In genomic region chr3:14127106-14127505, GRCh38 we compare ENCODE assay signal across 14 cellular contexts. TPM values are rescaled to one million over a fixed set of nuclear protein-coding genes. Genes with fewer than 3 reads are reported as not detected.
DNase-seq lines count a peak whose midpoint lies in the region; ATAC-seq, FAIRE-seq and TF ChIP-seq lines count a peak whose summit lies in the region.
"Had no signal": no experiment of that assay in that cellular context is flagged by ENCODE, and none has a peak within 500 bp of the region (broad histone marks: within the 10 kb centered on the region; RNA-seq: fewer than 3 reads in every experiment).

No MANE protein-coding gene starts in this region.

- POLR2A ChIA-PET in HepG2 (lab: Yijun Ruan, JAX): interaction anchor here (5.0 kb wide), 1 partner anchor 52 kb away, joined by 75 read pairs; the partner anchor contains the start of genes LSM3 and XPC

- H3K9me3 ChIP-seq in HepG2 (ENCODE audit: low read length): no peaks in the 10 kb centered on the region
- H3K9me3 ChIP-seq: neutrophil had no signal

- no peaks in the 10 kb centered on the region for H3K9me2 ChIP-seq in GM23338 (ENCODE audit: insufficient read depth)

- H3K4me1 Mint-ChIP-seq in GM23338: peaks cover 27% of the 10 kb centered on the region
- peaks cover 50% of the 10 kb centered on the region for H3K4me1 Mint-ChIP-seq in activated T-helper 1 cell treated with anti-CD3 and anti-CD28 coated beads, Interleukin-12 subunit alpha, Interleukin-12 subunit beta, Interleukin-2, Interleukin-4 antibody, amounts not matched to agents 30 ng/mL and 10 ng/mL and 1 ng/mL, durations not matched to agents 14 hours and 24 hours and 36 hours (ENCODE audit: low read depth)
- peaks cover 56% of the 10 kb centered on the region for H3K4me1 Mint-ChIP-seq in stimulated activated effector memory CD8-positive, alpha-beta T cell treated with anti-CD3 and anti-CD28 coated beads, Interleukin-12 subunit alpha, Interleukin-12 subunit beta, amount 100 ng/mL, for 72 hours

- TF ChIP-seq EP300 in HepG2 (IDR thresholded peaks at IDR 0.05; ENCODE audit: low read depth in 2 of 2, low read length in 2 of 2): no peak
- no peak for TF ChIP-seq EP300 in HepG2 (CRISPR knock-in tag; IDR thresholded peaks at IDR 0.05; ENCODE audit: borderline replicate concordance)

- no peak for TF ChIP-seq POLR2A in HepG2 (IDR thresholded peaks at IDR 0.05; ENCODE audit: insufficient read depth in 1 of 2, low read depth in 2 of 2, low read length in 2 of 2)

- no peak overlapping the region; the same call in 1 of the 2 replicates for H3K9ac ChIP-seq in HepG2 (ENCODE audit: insufficient read depth, low read depth, low read length)

- H2AFZ ChIP-seq in GM23338: no peak overlapping the region
- H2AFZ ChIP-seq in HepG2 (ENCODE audit: low read length): no peak overlapping the region

- no peak for ATAC-seq in GM23338
- no peak for ATAC-seq in HepG2
- no peak for ATAC-seq in stimulated activated effector memory CD8-positive, alpha-beta T cell treated with anti-CD3 and anti-CD28 coated beads, Interleukin-12 subunit alpha, Interleukin-12 subunit beta, amount 100 ng/mL, for 72 hours
- no peak for ATAC-seq in GM19455 (IDR thresholded peaks at IDR 0.05; ENCODE audit: unreplicated experiment)
- no peak for ATAC-seq in GM21786 (IDR thresholded peaks at IDR 0.05; ENCODE audit: unreplicated experiment)
- no peak for ATAC-seq in HG03196 (IDR thresholded peaks at IDR 0.05; ENCODE audit: unreplicated experiment)
- ATAC-seq: activated naive CD4-positive, alpha-beta T cell treated with anti-CD3 and anti-CD28 coated beads, Interleukin-2, amount 50 U/mL, for 72 hours had no signal

- peak overlapping the region; percentile 14; the same call in 1 of the 3 replicates for H3K4me3 Mint-ChIP-seq in GM23338
- H3K4me3 Mint-ChIP-seq in activated T-helper 1 cell treated with anti-CD3 and anti-CD28 coated beads, Interleukin-12 subunit alpha, Interleukin-12 subunit beta, Interleukin-2, Interleukin-4 antibody, amounts not matched to agents 30 ng/mL and 10 ng/mL and 1 ng/mL, durations not matched to agents 14 hours and 24 hours and 36 hours: peak overlapping the region; percentile 93
- peak overlapping the region; percentile 97 for H3K4me3 Mint-ChIP-seq in stimulated activated effector memory CD8-positive, alpha-beta T cell treated with anti-CD3 and anti-CD28 coated beads, Interleukin-12 subunit alpha, Interleukin-12 subunit beta, amount 100 ng/mL, for 72 hours

- peaks cover 8% of the 10 kb centered on the region; the same call in 1 of the 2 replicates for H4K20me1 ChIP-seq in GM23338 (replicated peaks; ENCODE audit: insufficient read depth)
- H4K20me1 ChIP-seq in HepG2 (ENCODE audit: insufficient read depth, low read length): peaks cover 16% of the 10 kb centered on the region

- DNase-seq in GM23338 (ENCODE audit: low spot score): no peak
- DNase-seq in activated T-helper 1 cell treated with anti-CD3 and anti-CD28 coated beads, Interleukin-12 subunit alpha, Interleukin-12 subunit beta, Interleukin-2, Interleukin-4 antibody, amounts not matched to agents 30 ng/mL and 10 ng/mL and 1 ng/mL, durations not matched to agents 14 hours and 24 hours and 36 hours (ENCODE audit: low spot score): no peak
- no peak for DNase-seq in HepG2 (ENCODE audit: low spot score)
- no peak for DNase-seq in stimulated activated effector memory CD8-positive, alpha-beta T cell treated with anti-CD3 and anti-CD28 coated beads, Interleukin-12 subunit alpha, Interleukin-12 subunit beta, amount 100 ng/mL, for 72 hours (ENCODE audit: low spot score in 2 of 2)
- DNase-seq: effector CD4-positive, alpha-beta T cell; MM.1S; NCI-H226; SHP77 treated with DMSO at 0.1 percent for 48 hours had no signal

- peaks cover 46% of the 10 kb centered on the region for H3K36me3 Mint-ChIP-seq in GM23338 (ENCODE audit: low read depth)
- peaks cover 41% of the 10 kb centered on the region for H3K36me3 Mint-ChIP-seq in activated T-helper 1 cell treated with anti-CD3 and anti-CD28 coated beads, Interleukin-12 subunit alpha, Interleukin-12 subunit beta, Interleukin-2, Interleukin-4 antibody, amounts not matched to agents 30 ng/mL and 10 ng/mL and 1 ng/mL, durations not matched to agents 14 hours and 24 hours and 36 hours (ENCODE audit: low read depth)
- peaks cover 68% of the 10 kb centered on the region for H3K36me3 Mint-ChIP-seq in stimulated activated effector memory CD8-positive, alpha-beta T cell treated with anti-CD3 and anti-CD28 coated beads, Interleukin-12 subunit alpha, Interleukin-12 subunit beta, amount 100 ng/mL, for 72 hours

- peaks cover 16% of the 10 kb centered on the region for H3K27me3 Mint-ChIP-seq in GM23338 (ENCODE audit: insufficient read depth, low read depth, poor library complexity)
- H3K27me3 Mint-ChIP-seq in activated T-helper 1 cell treated with anti-CD3 and anti-CD28 coated beads, Interleukin-12 subunit alpha, Interleukin-12 subunit beta, Interleukin-2, Interleukin-4 antibody, amounts not matched to agents 30 ng/mL and 10 ng/mL and 1 ng/mL, durations not matched to agents 14 hours and 24 hours and 36 hours (ENCODE audit: insufficient read depth): no peaks in the 10 kb centered on the region
- H3K27me3 Mint-ChIP-seq: stimulated activated naive CD8-positive, alpha-beta T cell treated with anti-CD3 and anti-CD28 coated beads, Interleukin-15, Interleukin-2, amounts not matched to agents 100 ng/mL and 50 ng/mL, for 24 hours had no signal

- H3K4me1 ChIP-seq in GM23338 (ENCODE audit: insufficient read depth): peaks cover 19% of the 10 kb centered on the region
- H3K4me1 ChIP-seq in HepG2 (ENCODE audit: insufficient read depth, low read length): peaks cover 35% of the 10 kb centered on the region

- no TSS peak for BruUV-seq in HepG2 (replicated peaks; lab: Mats Ljungman, UMichigan)

- no peak for FAIRE-seq in HepG2 (lab: Jason Lieb, UNC)

- H3K36me3 ChIP-seq in GM23338 (ENCODE audit: insufficient read depth) (peaks cover 4% of the 10 kb centered on the region; the same call in 1 of the 2 replicates), HepG2 (replicated peaks in 1 of 2; ENCODE audit: control insufficient read depth in 1 of 2, insufficient read depth in 2 of 2, low read length in 2 of 2) (peaks cover 14 to 42% of the 10 kb centered on the region in 2 experiments)

- no peak overlapping the region for H3K4me3 ChIP-seq in GM23338
- no peak overlapping the region for H3K4me3 ChIP-seq in HepG2 (replicated peaks in 1 of 3; ENCODE audit: insufficient read depth in 1 of 3, low read depth in 2 of 3, low read length in 3 of 3)

- TF ChIP-seq CTCF in GM23338 (conservative IDR thresholded peaks at IDR 0.05; ENCODE audit: low read depth in 2 of 2): no peak
- TF ChIP-seq CTCF in HepG2 (CRISPR knock-in tag; IDR thresholded peaks at IDR 0.05): no peak

- no peak overlapping the region for H3K4me2 ChIP-seq in GM23338
- peak overlapping the region; percentile 89 for H3K4me2 ChIP-seq in HepG2 (ENCODE audit: low read depth, low read length)

- no peak for TF ChIP-seq RAD21 in HepG2 (CRISPR knock-in tag; IDR thresholded peaks at IDR 0.05)

- H3K27ac Mint-ChIP-seq in GM23338: no peak overlapping the region
- H3K27ac Mint-ChIP-seq in activated T-helper 1 cell treated with anti-CD3 and anti-CD28 coated beads, Interleukin-12 subunit alpha, Interleukin-12 subunit beta, Interleukin-2, Interleukin-4 antibody, amounts not matched to agents 30 ng/mL and 10 ng/mL and 1 ng/mL, durations not matched to agents 14 hours and 24 hours and 36 hours: no peak overlapping the region
- H3K27ac Mint-ChIP-seq in stimulated activated effector memory CD8-positive, alpha-beta T cell treated with anti-CD3 and anti-CD28 coated beads, Interleukin-12 subunit alpha, Interleukin-12 subunit beta, amount 100 ng/mL, for 72 hours: peak overlapping the region; percentile 82
- H3K27ac Mint-ChIP-seq: stimulated activated naive CD8-positive, alpha-beta T cell treated with anti-CD3 and anti-CD28 coated beads, Interleukin-15, Interleukin-2, amounts not matched to agents 100 ng/mL and 50 ng/mL, for 24 hours had no signal

- H3K27ac ChIP-seq in GM23338 (ENCODE audit: low read depth) (no peak overlapping the region), HepG2 (ENCODE audit: extremely low read length, insufficient read depth, low read length) (no peak overlapping the region)

- no peaks in the 10 kb centered on the region for H3F3A ChIP-seq in GM23338 (replicated peaks; ENCODE audit: low read depth)

- no peaks in the 10 kb centered on the region for H3K9me3 Mint-ChIP-seq in GM23338
- H3K9me3 Mint-ChIP-seq in activated T-helper 1 cell treated with anti-CD3 and anti-CD28 coated beads, Interleukin-12 subunit alpha, Interleukin-12 subunit beta, Interleukin-2, Interleukin-4 antibody, amounts not matched to agents 30 ng/mL and 10 ng/mL and 1 ng/mL, durations not matched to agents 14 hours and 24 hours and 36 hours: no peaks in the 10 kb centered on the region
- H3K9me3 Mint-ChIP-seq in stimulated activated effector memory CD8-positive, alpha-beta T cell treated with anti-CD3 and anti-CD28 coated beads, Interleukin-12 subunit alpha, Interleukin-12 subunit beta, amount 100 ng/mL, for 72 hours: no peaks in the 10 kb centered on the region
- H3K9me3 Mint-ChIP-seq: activated naive CD4-positive, alpha-beta T cell treated with anti-CD3 and anti-CD28 coated beads, Interleukin-2, amount 50 U/mL, for 72 hours; stimulated activated naive CD8-positive, alpha-beta T cell treated with anti-CD3 and anti-CD28 coated beads, Interleukin-15, Interleukin-2, amounts not matched to agents 100 ng/mL and 50 ng/mL, for 24 hours had no signal

- WGBS in HepG2 (ENCODE audit: low lambda C conversion rate): 96% methylated on average over 4 of the region's 4 CpGs

- intact Hi-C loops in activated T-helper 1 cell treated with anti-CD3 and anti-CD28 coated beads, Interleukin-12 subunit alpha, Interleukin-12 subunit beta, Interleukin-2, Interleukin-4 antibody, amounts not matched to agents 30 ng/mL and 10 ng/mL and 1 ng/mL, durations not matched to agents 14 hours and 24 hours and 36 hours (cut with micrococcal nuclease): loop anchor here (10.0 kb wide), 2 partner anchors 712 to 1462 kb away; partner anchors contain the start of gene RAF1
- intact Hi-C loops in HepG2 (cut with micrococcal nuclease; ENCODE audit: unreplicated experiment): no loop called here

- H3K79me2 ChIP-seq in GM23338 (replicated peaks; ENCODE audit: insufficient read depth) (peaks cover 50% of the 10 kb centered on the region), HepG2 (ENCODE audit: insufficient read depth, low read length) (peaks cover 57% of the 10 kb centered on the region)

- CTCF ChIA-PET in HepG2 (lab: Yijun Ruan, JAX; ENCODE audit: low intra/inter-chr PET ratio, low total read pairs): no interaction called here

- in situ Hi-C loops in HepG2 (cut with HindIII; ENCODE audit: extremely low pct_ligation_motif_present, low pct_unique_long_range_greater_than_20kb): no loop called here

- H3K27me3 ChIP-seq in GM23338 (ENCODE audit: insufficient read depth) (no peaks in the 10 kb centered on the region), HepG2 (ENCODE audit: control insufficient read depth in 1 of 2, insufficient read depth in 2 of 2, low read length in 2 of 2) (no peaks in the 10 kb centered on the region; a peak in 1 of 5 replicates)
- H3K27me3 ChIP-seq: neutrophil had no signal

RNA-seq across cellular contexts. Expression of gene TMEM43, which starts 2.3 kb away (rescaled TPM):
- total RNA-seq in GM23338 (2014; rRNA removed; shearing (Covaris generic)): 27.6 and 34.7 TPM in 2 replicates
- 14.8 and 15.9 TPM in 2 replicates for polyA plus RNA-seq in GM23338 (2016; fragmentation: Nextera tagmentation; extraction: Ambion mirVana)
- 40.4 and 41.3 TPM in 2 replicates for total RNA-seq in activated T-helper 1 cell treated with anti-CD3 and anti-CD28 coated beads, Interleukin-12 subunit alpha, Interleukin-12 subunit beta, Interleukin-2, Interleukin-4 antibody, amounts not matched to agents 30 ng/mL and 10 ng/mL and 1 ng/mL, durations not matched to agents 14 hours and 24 hours and 36 hours
- total RNA-seq in HepG2 (2016; rRNA removed; fragmentation: Illumina TruSeq; extraction: Trizol): 25.9 and 50.5 TPM in 2 replicates
- 3.9 and 4.2 TPM in 2 replicates for total RNA-seq in HepG2 (2016; cell fraction: cytosol; rRNA removed; fragmentation: Illumina TruSeq; extraction: Trizol; ENCODE audit: low read depth)
- 26.3 and 51.3 TPM in 2 replicates for total RNA-seq in HepG2 (2016; cell fraction: insoluble cytoplasmic fraction; rRNA removed; fragmentation: Illumina TruSeq; extraction: Trizol)
- total RNA-seq in HepG2 (2016; cell fraction: membrane; rRNA removed; fragmentation: Illumina TruSeq; extraction: Trizol): 14.0 TPM in 2 replicates
- total RNA-seq in HepG2 (2016; cell fraction: nucleus; rRNA removed; fragmentation: Illumina TruSeq; extraction: Trizol): 52.0 and 59.4 TPM in 2 replicates
- polyA plus RNA-seq in HepG2 (2011; rRNA removed): 48.9 and 57.4 TPM in 2 replicates
- polyA plus RNA-seq in HepG2 (2011; cell fraction: cytosol; rRNA removed): 50.3 and 50.5 TPM in 2 replicates
- polyA plus RNA-seq in HepG2 (2011; cell fraction: nucleus; rRNA removed): 72.5 and 76.8 TPM in 2 replicates
- 33.1 and 37.6 TPM in 2 replicates for polyA plus RNA-seq in HepG2 (2012)
- polyA plus RNA-seq in HepG2 (2016; cell fraction: cytosol; fragmentation: Illumina TruSeq; extraction: Trizol; ENCODE audit: low read depth): 3.5 and 3.6 TPM in 2 replicates
- polyA plus RNA-seq in HepG2 (2016; cell fraction: insoluble cytoplasmic fraction; fragmentation: Illumina TruSeq; extraction: Trizol; ENCODE audit: low read depth): 24.2 and 24.5 TPM in 2 replicates
- 8.3 and 8.4 TPM in 2 replicates for polyA plus RNA-seq in HepG2 (2016; cell fraction: membrane; fragmentation: Illumina TruSeq; extraction: Trizol; ENCODE audit: low read depth)
- polyA plus RNA-seq in HepG2 (2016; cell fraction: nucleus; fragmentation: Illumina TruSeq; extraction: Trizol; ENCODE audit: insufficient read depth, low read depth): 80.8 and 88.2 TPM in 2 replicates
- polyA minus RNA-seq in HepG2 (2011; rRNA and poly(A)+ RNA removed; ENCODE audit: low replicate concordance): 77.4 and 114 TPM in 2 replicates
- polyA minus RNA-seq in HepG2 (2011; cell fraction: cytosol; rRNA and poly(A)+ RNA removed): 30.1 and 30.2 TPM in 2 replicates
- 31.3 and 32.3 TPM in 2 replicates for polyA minus RNA-seq in HepG2 (2011; cell fraction: nucleus; rRNA and poly(A)+ RNA removed)

RNA-seq across cellular contexts. Expression of gene CHCHD4, which starts 2.4 kb away (rescaled TPM):
- 25.8 and 31.1 TPM in 2 replicates for total RNA-seq in GM23338 (2014; rRNA removed; shearing (Covaris generic))
- polyA plus RNA-seq in GM23338 (2016; fragmentation: Nextera tagmentation; extraction: Ambion mirVana): 39.2 and 41.3 TPM in 2 replicates
- total RNA-seq in activated T-helper 1 cell treated with anti-CD3 and anti-CD28 coated beads, Interleukin-12 subunit alpha, Interleukin-12 subunit beta, Interleukin-2, Interleukin-4 antibody, amounts not matched to agents 30 ng/mL and 10 ng/mL and 1 ng/mL, durations not matched to agents 14 hours and 24 hours and 36 hours: 27.8 and 29.4 TPM in 2 replicates
- 24.1 and 32.0 TPM in 2 replicates for total RNA-seq in HepG2 (2016; rRNA removed; fragmentation: Illumina TruSeq; extraction: Trizol)
- 11.2 and 11.5 TPM in 2 replicates for total RNA-seq in HepG2 (2016; cell fraction: cytosol; rRNA removed; fragmentation: Illumina TruSeq; extraction: Trizol; ENCODE audit: low read depth)
- total RNA-seq in HepG2 (2016; cell fraction: insoluble cytoplasmic fraction; rRNA removed; fragmentation: Illumina TruSeq; extraction: Trizol): 26.4 and 35.5 TPM in 2 replicates
- total RNA-seq in HepG2 (2016; cell fraction: membrane; rRNA removed; fragmentation: Illumina TruSeq; extraction: Trizol): 22.7 TPM in 2 replicates
- 7.9 and 10.8 TPM in 2 replicates for total RNA-seq in HepG2 (2016; cell fraction: nucleus; rRNA removed; fragmentation: Illumina TruSeq; extraction: Trizol)
- 13.3 and 15.8 TPM in 2 replicates for polyA plus RNA-seq in HepG2 (2011; rRNA removed)
- polyA plus RNA-seq in HepG2 (2011; cell fraction: cytosol; rRNA removed): 12.6 and 17.4 TPM in 2 replicates
- polyA plus RNA-seq in HepG2 (2011; cell fraction: nucleus; rRNA removed): 4.0 and 4.7 TPM in 2 replicates
- 17.8 and 18.8 TPM in 2 replicates for polyA plus RNA-seq in HepG2 (2012)
- 9.9 and 12.4 TPM in 2 replicates for polyA plus RNA-seq in HepG2 (2016; cell fraction: cytosol; fragmentation: Illumina TruSeq; extraction: Trizol; ENCODE audit: low read depth)
- 30.7 and 33.5 TPM in 2 replicates for polyA plus RNA-seq in HepG2 (2016; cell fraction: insoluble cytoplasmic fraction; fragmentation: Illumina TruSeq; extraction: Trizol; ENCODE audit: low read depth)
- polyA plus RNA-seq in HepG2 (2016; cell fraction: membrane; fragmentation: Illumina TruSeq; extraction: Trizol; ENCODE audit: low read depth): 19.0 and 19.4 TPM in 2 replicates
- polyA plus RNA-seq in HepG2 (2016; cell fraction: nucleus; fragmentation: Illumina TruSeq; extraction: Trizol; ENCODE audit: insufficient read depth, low read depth): 14.4 and 14.5 TPM in 2 replicates
- polyA minus RNA-seq in HepG2 (2011; rRNA and poly(A)+ RNA removed; ENCODE audit: low replicate concordance): 7.0 and 13.0 TPM in 2 replicates
- 7.3 and 8.8 TPM in 2 replicates for polyA minus RNA-seq in HepG2 (2011; cell fraction: cytosol; rRNA and poly(A)+ RNA removed)
- 3.0 and 5.8 TPM in 2 replicates for polyA minus RNA-seq in HepG2 (2011; cell fraction: nucleus; rRNA and poly(A)+ RNA removed)

RNA-seq across cellular contexts. Expression of gene XPC, which starts 51.3 kb away (rescaled TPM):
- 31.7 and 34.9 TPM in 2 replicates for total RNA-seq in GM23338 (2014; rRNA removed; shearing (Covaris generic))
- polyA plus RNA-seq in GM23338 (2016; fragmentation: Nextera tagmentation; extraction: Ambion mirVana) (41.5 and 42.8 TPM in 2 replicates), HepG2 (2011; rRNA removed) (9.4 and 13.5 TPM in 2 replicates)
- total RNA-seq in activated T-helper 1 cell treated with anti-CD3 and anti-CD28 coated beads, Interleukin-12 subunit alpha, Interleukin-12 subunit beta, Interleukin-2, Interleukin-4 antibody, amounts not matched to agents 30 ng/mL and 10 ng/mL and 1 ng/mL, durations not matched to agents 14 hours and 24 hours and 36 hours: 34.1 and 35.9 TPM in 2 replicates
- total RNA-seq in HepG2 (2016; rRNA removed; fragmentation: Illumina TruSeq; extraction: Trizol): 19.2 and 24.1 TPM in 2 replicates
- total RNA-seq in HepG2 (2016; cell fraction: cytosol; rRNA removed; fragmentation: Illumina TruSeq; extraction: Trizol; ENCODE audit: low read depth): 3.7 and 5.6 TPM in 2 replicates
- total RNA-seq in HepG2 (2016; cell fraction: insoluble cytoplasmic fraction; rRNA removed; fragmentation: Illumina TruSeq; extraction: Trizol): 17.3 and 22.5 TPM in 2 replicates
- total RNA-seq in HepG2 (2016; cell fraction: membrane; rRNA removed; fragmentation: Illumina TruSeq; extraction: Trizol): 5.4 and 7.1 TPM in 2 replicates
- total RNA-seq in HepG2 (2016; cell fraction: nucleus; rRNA removed; fragmentation: Illumina TruSeq; extraction: Trizol): 29.8 and 32.0 TPM in 2 replicates
- 5.6 and 7.4 TPM in 2 replicates for polyA plus RNA-seq in HepG2 (2011; cell fraction: cytosol; rRNA removed)
- 40.8 and 46.3 TPM in 2 replicates for polyA plus RNA-seq in HepG2 (2011; cell fraction: nucleus; rRNA removed)
- 20.6 and 22.0 TPM in 2 replicates for polyA plus RNA-seq in HepG2 (2012)
- 0.59 and 0.94 TPM in 2 replicates for polyA plus RNA-seq in HepG2 (2016; cell fraction: cytosol; fragmentation: Illumina TruSeq; extraction: Trizol; ENCODE audit: low read depth)
- polyA plus RNA-seq in HepG2 (2016; cell fraction: insoluble cytoplasmic fraction; fragmentation: Illumina TruSeq; extraction: Trizol; ENCODE audit: low read depth): 13.8 and 16.6 TPM in 2 replicates
- 1.5 and 1.9 TPM in 2 replicates for polyA plus RNA-seq in HepG2 (2016; cell fraction: membrane; fragmentation: Illumina TruSeq; extraction: Trizol; ENCODE audit: low read depth)
- 38.7 and 40.3 TPM in 2 replicates for polyA plus RNA-seq in HepG2 (2016; cell fraction: nucleus; fragmentation: Illumina TruSeq; extraction: Trizol; ENCODE audit: insufficient read depth, low read depth)
- polyA minus RNA-seq in HepG2 (2011; rRNA and poly(A)+ RNA removed; ENCODE audit: low replicate concordance): 12.4 and 15.1 TPM in 2 replicates
- 7.6 and 8.9 TPM in 2 replicates for polyA minus RNA-seq in HepG2 (2011; cell fraction: cytosol; rRNA and poly(A)+ RNA removed)
- 38.9 and 54.2 TPM in 2 replicates for polyA minus RNA-seq in HepG2 (2011; cell fraction: nucleus; rRNA and poly(A)+ RNA removed)

RNA-seq across cellular contexts. Expression of gene LSM3, which starts 51.5 kb away (rescaled TPM):
- 20.1 TPM in 2 replicates for total RNA-seq in GM23338 (2014; rRNA removed; shearing (Covaris generic))
- 64.1 and 71.5 TPM in 2 replicates for polyA plus RNA-seq in GM23338 (2016; fragmentation: Nextera tagmentation; extraction: Ambion mirVana)
- 15.6 and 15.8 TPM in 2 replicates for total RNA-seq in activated T-helper 1 cell treated with anti-CD3 and anti-CD28 coated beads, Interleukin-12 subunit alpha, Interleukin-12 subunit beta, Interleukin-2, Interleukin-4 antibody, amounts not matched to agents 30 ng/mL and 10 ng/mL and 1 ng/mL, durations not matched to agents 14 hours and 24 hours and 36 hours
- 19.4 and 28.7 TPM in 2 replicates for total RNA-seq in HepG2 (2016; rRNA removed; fragmentation: Illumina TruSeq; extraction: Trizol)
- 9.0 and 9.3 TPM in 2 replicates for total RNA-seq in HepG2 (2016; cell fraction: cytosol; rRNA removed; fragmentation: Illumina TruSeq; extraction: Trizol; ENCODE audit: low read depth)
- 20.1 and 30.7 TPM in 2 replicates for total RNA-seq in HepG2 (2016; cell fraction: insoluble cytoplasmic fraction; rRNA removed; fragmentation: Illumina TruSeq; extraction: Trizol)
- total RNA-seq in HepG2 (2016; cell fraction: membrane; rRNA removed; fragmentation: Illumina TruSeq; extraction: Trizol): 15.0 and 16.0 TPM in 2 replicates
- 8.0 and 8.6 TPM in 2 replicates for total RNA-seq in HepG2 (2016; cell fraction: nucleus; rRNA removed; fragmentation: Illumina TruSeq; extraction: Trizol)
- polyA plus RNA-seq in HepG2 (2011; rRNA removed): 2.8 and 5.1 TPM in 2 replicates
- polyA plus RNA-seq in HepG2 (2011; cell fraction: cytosol; rRNA removed): 1.7 and 2.5 TPM in 2 replicates
- polyA plus RNA-seq in HepG2 (2011; cell fraction: nucleus; rRNA removed): 1.0 and 1.2 TPM in 2 replicates
- polyA plus RNA-seq in HepG2 (2012): 6.7 and 14.3 TPM in 2 replicates
- 11.3 and 14.2 TPM in 2 replicates for polyA plus RNA-seq in HepG2 (2016; cell fraction: cytosol; fragmentation: Illumina TruSeq; extraction: Trizol; ENCODE audit: low read depth)
- polyA plus RNA-seq in HepG2 (2016; cell fraction: insoluble cytoplasmic fraction; fragmentation: Illumina TruSeq; extraction: Trizol; ENCODE audit: low read depth): 33.0 and 38.8 TPM in 2 replicates
- 15.2 and 17.8 TPM in 2 replicates for polyA plus RNA-seq in HepG2 (2016; cell fraction: membrane; fragmentation: Illumina TruSeq; extraction: Trizol; ENCODE audit: low read depth)
- polyA plus RNA-seq in HepG2 (2016; cell fraction: nucleus; fragmentation: Illumina TruSeq; extraction: Trizol; ENCODE audit: insufficient read depth, low read depth): 12.2 and 14.0 TPM in 2 replicates
- polyA minus RNA-seq in HepG2 (2011; rRNA and poly(A)+ RNA removed; ENCODE audit: low replicate concordance): 1.8 and 3.7 TPM in 2 replicates
- 1.1 and 1.2 TPM in 2 replicates for polyA minus RNA-seq in HepG2 (2011; cell fraction: cytosol; rRNA and poly(A)+ RNA removed)
- 6.7 and 7.2 TPM in 2 replicates for polyA minus RNA-seq in HepG2 (2011; cell fraction: nucleus; rRNA and poly(A)+ RNA removed)

Comparison
In these comparisons a context has a peak if more than half of its experiments do, and no peak if none do; other contexts are left out.
1. H3K4me3 Mint-ChIP-seq: peak in every context shown above with its lines; median percentile 97 in stimulated activated effector memory CD8-positive, alpha-beta T cell treated with anti-CD3 and anti-CD28 coated beads, Interleukin-12 subunit alpha, Interleukin-12 subunit beta, amount 100 ng/mL, for 72 hours; 93 in activated T-helper 1 cell treated with anti-CD3 and anti-CD28 coated beads, Interleukin-12 subunit alpha, Interleukin-12 subunit beta, Interleukin-2, Interleukin-4 antibody, amounts not matched to agents 30 ng/mL and 10 ng/mL and 1 ng/mL, durations not matched to agents 14 hours and 24 hours and 36 hours; 14 in GM23338.